In genomic region chr4:183059797-183060196, GRCh38 we compare ENCODE assay signal across 14 cellular contexts.
"Had no signal": no experiment of that assay in that cellular context is flagged by ENCODE, and none has a peak within 500 bp of the region (broad histone marks: within the 10 kb centered on the region; RNA-seq: fewer than 3 reads in every experiment).

No MANE protein-coding gene starts in this region.

- ATAC-seq: activated T-cell treated with anti-CD3 and anti-CD28 coated beads, Interleukin-2, amount 50 U/mL, for 4 hours; gastroesophageal sphincter; mucosa of descending colon; naive thymus-derived CD8-positive, alpha-beta T cell; pancreas; sciatic nerve; WTC11 had no signal

- DNase-seq: activated CD4-positive, alpha-beta memory T cell treated with anti-CD3 and anti-CD28 coated beads, Interleukin-2, amount 10 ng/mL, durations not matched to agents 7 days and 5 days; activated CD4-positive, alpha-beta T cell treated with anti-CD3 and anti-CD28 coated beads for 4 hours; activated effector memory CD4-positive, alpha-beta T cell treated with anti-CD3 and anti-CD28 coated beads, Interleukin-2, amount 50 U/mL, for 16 hours; activated T-cell treated with anti-CD3 and anti-CD28 coated beads, Interleukin-2, amount 50 U/mL, for 4 hours; adrenal gland; dorsolateral prefrontal cortex; mammary epithelial cell; mucosa of descending colon; naive thymus-derived CD8-positive, alpha-beta T cell; pancreas; trophoblast cell had no signal
